Comparison of ENCODE assay signal across 1 cellular context in genomic region chr6:22783921-22784320, GRCh38.
TF ChIP-seq lines count a peak whose summit lies in the region.

No MANE protein-coding gene starts in this region.

TF ChIP-seq in IMR-90, 13 proteins besides CTCF, POLR2A, EP300 and RAD21 (continued from another document):
- TF ChIP-seq USF2 (IDR thresholded peaks at IDR 0.05; ENCODE audit: low read depth, low read length) (no peak), MXI1 (IDR thresholded peaks at IDR 0.05; ENCODE audit: borderline replicate concordance, low read depth, low read length) (no peak), RCOR1 (IDR thresholded peaks at IDR 0.05; ENCODE audit: insufficient replicate concordance, low read length) (no peak), RFX5 (IDR thresholded peaks at IDR 0.05; ENCODE audit: low read depth, low read length) (no peak), MAFK (IDR thresholded peaks at IDR 0.05; ENCODE audit: low read depth, low read length) (no peak)
